ENCODE assay signal across 8 cellular contexts in the genomic region with DNA sequence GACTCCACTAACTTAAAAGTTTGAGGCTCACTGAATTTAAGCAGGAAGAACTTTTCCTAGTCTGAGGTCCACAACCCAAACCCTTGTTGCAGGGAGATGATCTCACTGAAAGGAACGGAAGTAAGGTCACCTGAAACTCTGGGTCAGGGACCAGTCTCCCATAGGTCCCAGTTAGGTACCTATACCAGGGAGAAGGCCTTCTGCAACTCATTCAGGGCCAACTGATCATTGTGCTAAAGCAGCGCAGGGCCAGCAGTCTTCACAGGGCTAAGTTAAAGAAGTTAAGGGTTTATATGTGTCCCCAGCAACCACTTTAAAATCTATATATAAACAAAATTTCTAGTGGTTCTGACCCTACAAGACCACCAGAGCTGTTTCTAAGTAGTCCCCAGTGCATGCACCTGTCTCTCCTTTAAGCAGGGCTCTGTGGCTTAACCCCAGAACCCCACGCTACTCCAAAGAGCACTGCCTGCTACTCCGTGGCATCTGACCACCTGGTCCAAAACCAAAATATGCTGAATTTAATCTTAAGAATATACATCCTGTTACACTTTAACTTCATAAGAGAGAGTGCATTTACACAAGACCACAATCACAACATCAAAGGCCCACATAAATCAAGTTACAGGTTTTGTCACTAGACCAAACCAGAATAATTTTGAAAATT. TPM values are rescaled to one million over a fixed set of nuclear protein-coding genes. Genes with fewer than 3 reads are reported as not detected.
DNase-seq lines count a peak whose midpoint lies in the region; ATAC-seq and TF ChIP-seq lines count a peak whose summit lies in the region.

No MANE protein-coding gene starts in this region.

- H3K27me3 Mint-ChIP-seq in activated T-cell treated with anti-CD3 and anti-CD28 coated beads, Interleukin-2, amount 50 U/mL, for 4 hours (ENCODE audit: low read depth) = no peaks in the 10 kb centered on the region
- H3K27me3 Mint-ChIP-seq in activated CD8-positive, alpha-beta T cell treated with anti-CD3 and anti-CD28 coated beads for 36 hours = no peaks in the 10 kb centered on the region
- H3K27me3 Mint-ChIP-seq in immature natural killer cell (ENCODE audit: low read depth in 3 of 3) = peaks cover 4 to 13% (median 8%) of the 10 kb centered on the region in 3 donors

- DNase-seq in activated T-cell treated with anti-CD3 and anti-CD28 coated beads, Interleukin-2, amount 50 U/mL, for 4 hours = no peak
- DNase-seq in activated T-cell treated with anti-CD3 and anti-CD28 coated beads, Interleukin-2, amount 50 U/mL, for 1 hour = no peak
- no peak for DNase-seq in activated CD8-positive, alpha-beta T cell treated with anti-CD3 and anti-CD28 coated beads for 36 hours
- DNase-seq in immature natural killer cell = no peak
- DNase-seq in thyroid gland = no peak
- no peak for DNase-seq in mesenteric fat pad (ENCODE audit: low spot score)
- no peak for DNase-seq in NK-92 treated with Interleukin-12 subunit alpha and Interleukin-12 subunit beta, amount 100 ng/mL, for 24 hours (lab: John Stamatoyannopoulos, UW)

- POLR2A ChIA-PET in activated CD8-positive, alpha-beta T cell treated with anti-CD3 and anti-CD28 coated beads for 36 hours (lab: Charles Lee) = interaction anchor here (0.7 to 10.5 kb wide), 5 partner anchors 11 to 696 kb away, joined by 3 to 128 read pairs (median 5); partner anchors contain the start of gene PNRC2

- H3K4me3 Mint-ChIP-seq in activated T-cell treated with anti-CD3 and anti-CD28 coated beads, Interleukin-2, amount 50 U/mL, for 4 hours = peak overlapping the region; percentile 100
- peak overlapping the region; percentile 98 for H3K4me3 Mint-ChIP-seq in activated CD8-positive, alpha-beta T cell treated with anti-CD3 and anti-CD28 coated beads for 36 hours
- H3K4me3 Mint-ChIP-seq in immature natural killer cell = peak overlapping the region in 4 of 5 donors; percentile 24 to 75 (median 57)

- no peak for TF ChIP-seq CTCF in activated CD8-positive, alpha-beta T cell treated with anti-CD3 and anti-CD28 coated beads for 36 hours (IDR thresholded peaks at IDR 0.05)
- TF ChIP-seq CTCF in thyroid gland (IDR thresholded peaks at IDR 0.05) = no peak

- no peak overlapping the region for H3K4me3 ChIP-seq in thyroid gland (replicated peaks in 1 of 3)

- peaks cover 35% of the 10 kb centered on the region for H3K36me3 Mint-ChIP-seq in activated T-cell treated with anti-CD3 and anti-CD28 coated beads, Interleukin-2, amount 50 U/mL, for 4 hours (ENCODE audit: insufficient read depth)
- peaks cover 68% of the 10 kb centered on the region for H3K36me3 Mint-ChIP-seq in activated CD8-positive, alpha-beta T cell treated with anti-CD3 and anti-CD28 coated beads for 36 hours (ENCODE audit: low read depth)
- H3K36me3 Mint-ChIP-seq in immature natural killer cell = peaks cover 3 to 6% (median 4%) of the 10 kb centered on the region in 3 donors

- peaks cover 32 to 52% of the 10 kb centered on the region in 2 donors for H3K4me1 ChIP-seq in thyroid gland

- H3K27ac Mint-ChIP-seq in activated CD8-positive, alpha-beta T cell treated with anti-CD3 and anti-CD28 coated beads for 36 hours = peak overlapping the region; percentile 98
- peak overlapping the region in 5 of 6 donors; percentile 48 to 71 (median 65) for H3K27ac Mint-ChIP-seq in immature natural killer cell

- H3K4me1 Mint-ChIP-seq in activated T-cell treated with anti-CD3 and anti-CD28 coated beads, Interleukin-2, amount 50 U/mL, for 4 hours (ENCODE audit: low read depth) = peaks cover 54% of the 10 kb centered on the region
- peaks cover 46% of the 10 kb centered on the region for H3K4me1 Mint-ChIP-seq in activated CD8-positive, alpha-beta T cell treated with anti-CD3 and anti-CD28 coated beads for 36 hours (ENCODE audit: low read depth)
- peaks cover 61 to 76% of the 10 kb centered on the region in 2 donors for H3K4me1 Mint-ChIP-seq in immature natural killer cell

- H3K9me3 Mint-ChIP-seq in activated T-cell treated with anti-CD3 and anti-CD28 coated beads, Interleukin-2, amount 50 U/mL, for 4 hours = no peaks in the 10 kb centered on the region
- H3K9me3 Mint-ChIP-seq in activated CD8-positive, alpha-beta T cell treated with anti-CD3 and anti-CD28 coated beads for 36 hours = no peaks in the 10 kb centered on the region
- H3K9me3 Mint-ChIP-seq in immature natural killer cell = no peaks in the 10 kb centered on the region

- intact Hi-C loops in activated CD8-positive, alpha-beta T cell treated with anti-CD3 and anti-CD28 coated beads for 36 hours (cut with micrococcal nuclease) = no loop called here
- intact Hi-C loops in thyroid gland (cut with DNase I) = no loop called here

- H3K27ac ChIP-seq in thyroid gland = peak overlapping the region in 2 of 3 donors; percentile 17 to 95

- 62 to 69% methylated on average over 4 of the region's 4 CpGs for WGBS in thyroid gland, 2 donors

- H3K36me3 ChIP-seq in thyroid gland = no peaks in the 10 kb centered on the region

- H3K9me3 ChIP-seq in thyroid gland = no peaks in the 10 kb centered on the region

- ATAC-seq in activated T-cell treated with anti-CD3 and anti-CD28 coated beads, Interleukin-2, amount 50 U/mL, for 4 hours = no peak
- no peak for ATAC-seq in activated CD8-positive, alpha-beta T cell treated with anti-CD3 and anti-CD28 coated beads for 36 hours
- ATAC-seq in HG03095 (IDR thresholded peaks at IDR 0.05; ENCODE audit: unreplicated experiment) = no peak

- TF ChIP-seq POLR2A in thyroid gland (IDR thresholded peaks at IDR 0.05) = no peak

- no peaks in the 10 kb centered on the region for H3K27me3 ChIP-seq in thyroid gland

- CTCF ChIA-PET in activated CD8-positive, alpha-beta T cell treated with anti-CD3 and anti-CD28 coated beads for 36 hours (lab: Charles Lee) = interaction anchor here (2.1 kb wide), 1 partner anchor 17 kb away, joined by 5 read pairs; no protein-coding TSS in a partner anchor

RNA-seq across cellular contexts. Expression of gene SRSF10, which starts 2.8 kb away (rescaled TPM):
- total RNA-seq in activated T-cell treated with anti-CD3 and anti-CD28 coated beads, Interleukin-2, amount 50 U/mL, for 4 hours = 100 to 1,000 TPM; 238 to 250 (median 241) TPM
- 100 to 1,000 TPM; 203 to 206 TPM for total RNA-seq in activated CD8-positive, alpha-beta T cell treated with anti-CD3 and anti-CD28 coated beads for 36 hours
- 100 to 1,000 TPM in 1 of 3 donors, 10 to 100 TPM in 2; 87.7 to 113 (median 95.0) TPM for polyA plus RNA-seq in immature natural killer cell
- total RNA-seq in thyroid gland (100 to 1,000 TPM; 158 to 193 (median 172) TPM), mesenteric fat pad (85.4 TPM)

RNA-seq across cellular contexts. Expression of gene PNRC2, which starts 17.7 kb away (rescaled TPM):
- 100 to 1,000 TPM; 168 to 179 (median 168) TPM for total RNA-seq in activated T-cell treated with anti-CD3 and anti-CD28 coated beads, Interleukin-2, amount 50 U/mL, for 4 hours
- total RNA-seq in activated CD8-positive, alpha-beta T cell treated with anti-CD3 and anti-CD28 coated beads for 36 hours = 100 to 1,000 TPM; 130 to 133 TPM
- 100 to 1,000 TPM in 2 of 3 donors, 10 to 100 TPM in 1; 89.9 to 118 (median 104) TPM for polyA plus RNA-seq in immature natural killer cell
- 100 to 1,000 TPM; 147 to 211 (median 186) TPM for total RNA-seq in thyroid gland
- 94.5 TPM for total RNA-seq in mesenteric fat pad
